Comparison of ENCODE assay signal across 9 cellular contexts in genomic region chr6:154615483-154616025, GRCh38.
DNase-seq lines count a peak whose midpoint lies in the region; ATAC-seq and TF ChIP-seq lines count a peak whose summit lies in the region.
"Had no signal": no experiment of that assay in that cellular context is flagged by ENCODE, and none has a peak within 500 bp of the region (broad histone marks: within the 10 kb centered on the region; RNA-seq: fewer than 3 reads in every experiment).

No MANE protein-coding gene starts in this region.

- no peaks in the 10 kb centered on the region for H3K4me1 Mint-ChIP-seq in immature natural killer cell

- peak; percentile 80 for DNase-seq in COR-L47 (lab: John Stamatoyannopoulos, UW)
- DNase-seq in NCI-H187 (lab: John Stamatoyannopoulos, UW), result peak; percentile 40 to 69
- DNase-seq in amniotic epithelial cell (ENCODE audit: low read depth), result peak; percentile 89
- DNase-seq in iris pigment epithelial cell (ENCODE audit: low read depth), result peak; percentile 50
- no peak for DNase-seq in OCI-LY7 (ENCODE audit: low spot score)
- no peak for DNase-seq in immature natural killer cell

- no peaks in the 10 kb centered on the region for H3K9me2 ChIP-seq in OCI-LY7 (ENCODE audit: insufficient read depth, low read length)

- H3K4me2 ChIP-seq in OCI-LY7 (ENCODE audit: low read length), result no peak overlapping the region

- H3K9me3 Mint-ChIP-seq in immature natural killer cell, result peaks cover 0 to 3% (median 0%) of the 10 kb centered on the region in 6 donors
- H3K9me3 Mint-ChIP-seq: T-helper 1 cell treated with Interleukin-12 subunit alpha and Interleukin-12 subunit beta and Interleukin-4 antibody, amounts not matched to agents 30 μg/mL and 1 μg/mL, for 36 hours had no signal

- H3K27ac ChIP-seq in OCI-LY7 (ENCODE audit: low read depth, low read length, poor library complexity, severe bottlenecking), result no peak overlapping the region

- H3K36me3 ChIP-seq in OCI-LY7 (ENCODE audit: insufficient read depth, low read length), result no peaks in the 10 kb centered on the region

- BruUV-seq in OCI-LY7 (replicated peaks; lab: Mats Ljungman, UMichigan), result no TSS peak

- no peaks in the 10 kb centered on the region for H3K4me1 ChIP-seq in OCI-LY7 (ENCODE audit: insufficient read depth, low read length, poor library complexity, severe bottlenecking)

- H3K4me3 Mint-ChIP-seq in immature natural killer cell, result no peak overlapping the region
- H3K4me3 Mint-ChIP-seq: T-helper 1 cell treated with Interleukin-12 subunit alpha and Interleukin-12 subunit beta and Interleukin-4 antibody, amounts not matched to agents 30 μg/mL and 1 μg/mL, for 36 hours had no signal

- peaks cover under 1 to 4% (median 2%) of the 10 kb centered on the region in 3 donors for H3K27me3 Mint-ChIP-seq in immature natural killer cell (ENCODE audit: low read depth in 3 of 3)

- H3K27ac Mint-ChIP-seq in immature natural killer cell, result no peak overlapping the region
- H3K27ac Mint-ChIP-seq: T-helper 1 cell treated with Interleukin-12 subunit alpha and Interleukin-12 subunit beta and Interleukin-4 antibody, amounts not matched to agents 30 μg/mL and 1 μg/mL, for 36 hours had no signal

- POLR2A ChIA-PET in OCI-LY7 (lab: Charles Lee), result interaction anchor here (1.2 kb wide), 1 partner anchor 9 kb away, joined by 3 read pairs; no protein-coding TSS in a partner anchor

- H3K4me3 ChIP-seq in OCI-LY7 (ENCODE audit: low read depth, low read length, poor library complexity, severe bottlenecking), result no peak overlapping the region

- ATAC-seq in HG03378 (IDR thresholded peaks at IDR 0.05; ENCODE audit: unreplicated experiment) (no peak), GM21367 (IDR thresholded peaks at IDR 0.05; ENCODE audit: unreplicated experiment) (no peak)

- no peaks in the 10 kb centered on the region for H3K79me2 ChIP-seq in OCI-LY7 (ENCODE audit: insufficient read depth, low read depth, low read length)

- H4K20me1 ChIP-seq in OCI-LY7 (ENCODE audit: insufficient read depth, low read length), result no peaks in the 10 kb centered on the region

- no peak overlapping the region for H2AFZ ChIP-seq in OCI-LY7 (ENCODE audit: low read length)

- no peak for TF ChIP-seq CTCF in OCI-LY7 (conservative IDR thresholded peaks at IDR 0.05; ENCODE audit: low read length)

- no peaks in the 10 kb centered on the region for H3K9me3 ChIP-seq in OCI-LY7 (ENCODE audit: low read length)

- no peaks in the 10 kb centered on the region for H3K36me3 Mint-ChIP-seq in immature natural killer cell

- intact Hi-C loops in OCI-LY7 (cut with micrococcal nuclease; ENCODE audit: unreplicated experiment), result no loop called here

- CTCF ChIA-PET in OCI-LY7 (lab: Charles Lee; ENCODE audit: unreplicated experiment), result interaction anchor here (0.5 kb wide), 1 partner anchor 98 kb away, joined by 4 read pairs; no protein-coding TSS in a partner anchor

Comparison
In these comparisons a context has a peak if more than half of its experiments do, and no peak if none do; other contexts are left out.
1. DNase-seq: peak in COR-L47 (single experiment), NCI-H187 (2 of 2), amniotic epithelial cell (single experiment) and iris pigment epithelial cell (single experiment); none in OCI-LY7 (single experiment) and immature natural killer cell (0 of 3).